Comparison of ENCODE assay signal across 15 cellular contexts in the genomic region with DNA sequence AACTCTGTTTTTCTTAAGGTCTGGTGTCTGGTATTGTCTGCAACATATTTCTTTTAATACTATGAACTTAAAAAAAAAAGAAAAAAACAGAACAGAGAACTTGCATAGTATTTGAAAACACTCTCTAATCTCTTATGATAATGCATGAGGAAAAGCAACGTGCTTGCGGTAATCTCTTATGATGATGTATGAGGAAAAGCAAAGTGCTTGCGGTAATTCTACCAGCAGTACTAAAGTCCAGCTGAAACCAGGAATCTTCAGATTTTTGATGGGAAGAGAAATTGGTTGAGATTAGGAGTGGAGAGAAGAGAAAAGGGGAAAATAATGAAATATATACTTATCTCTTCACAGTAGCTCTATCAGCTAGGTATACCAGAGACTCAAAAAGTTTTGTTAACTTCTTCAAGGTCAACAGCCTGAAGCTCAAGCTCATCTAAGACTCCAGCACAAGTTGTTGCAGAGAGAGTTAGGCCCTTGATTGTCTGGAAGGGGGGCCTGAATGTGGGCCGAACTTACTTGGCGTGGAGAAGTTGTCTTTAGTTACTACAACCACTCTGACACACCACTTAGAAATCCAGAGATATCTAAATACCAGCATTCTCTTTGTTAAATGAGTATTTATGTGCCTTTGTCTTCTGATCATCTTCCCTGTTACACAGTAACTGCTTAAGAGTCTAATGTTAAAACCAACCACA.
A peak's percentile ranks its signal among the peaks of the same experiment; 100 is the strongest.
DNase-seq lines count a peak whose midpoint lies in the region; ATAC-seq and TF ChIP-seq lines count a peak whose summit lies in the region.
"Had no signal": no experiment of that assay in that cellular context is flagged by ENCODE, and none has a peak within 500 bp of the region (broad histone marks: within the 10 kb centered on the region; RNA-seq: fewer than 3 reads in every experiment).

No MANE protein-coding gene starts in this region.

- H3K27ac Mint-ChIP-seq in nephron, result peak overlapping the region in 2 of 3 experiments; percentile 46 to 49
- H3K27ac Mint-ChIP-seq: CD4-positive, CD25-positive, alpha-beta regulatory T cell; CD8-positive, alpha-beta memory T cell had no signal

- TF ChIP-seq EP300 in upper lobe of left lung (IDR thresholded peaks at IDR 0.05), result no peak

- H3K4me3 Mint-ChIP-seq in nephron, result no peak overlapping the region
- H3K4me3 Mint-ChIP-seq: CD4-positive, CD25-positive, alpha-beta regulatory T cell; CD8-positive, alpha-beta memory T cell had no signal

- 72 to 85% methylated on average over 5 of the region's 5 CpGs for WGBS in thyroid gland, 2 donors
- 94 to 98% methylated on average over 5 of the region's 5 CpGs for WGBS in upper lobe of left lung, 2 donors

- H3K4me3 ChIP-seq in fibroblast of pulmonary artery (replicated peaks; ENCODE audit: low read depth, low read length) (no peak overlapping the region), thyroid gland (replicated peaks in 1 of 3) (no peak overlapping the region), upper lobe of left lung (no peak overlapping the region)
- H3K4me3 ChIP-seq: GM23248, HAP-1 had no signal

- H3K4me1 ChIP-seq in thyroid gland (peaks cover 6 to 7% of the 10 kb centered on the region in 2 donors), upper lobe of left lung (no peaks in the 10 kb centered on the region)
- H3K4me1 ChIP-seq: BE2C, Caco-2, HAP-1 had no signal

- no peaks in the 10 kb centered on the region for H3K27me3 Mint-ChIP-seq in nephron (ENCODE audit: low read depth)
- H3K27me3 Mint-ChIP-seq: CD4-positive, CD25-positive, alpha-beta regulatory T cell; CD8-positive, alpha-beta memory T cell had no signal

- no peak for ATAC-seq in upper lobe of left lung (ENCODE audit: low FRiP score in 2 of 2)

- no peaks in the 10 kb centered on the region for H3K36me3 Mint-ChIP-seq in nephron (ENCODE audit: low read depth)
- H3K36me3 Mint-ChIP-seq: CD4-positive, CD25-positive, alpha-beta regulatory T cell; CD8-positive, alpha-beta memory T cell had no signal

- H3K27me3 ChIP-seq in thyroid gland (no peaks in the 10 kb centered on the region), upper lobe of left lung (no peaks in the 10 kb centered on the region)
- H3K27me3 ChIP-seq: BE2C had no signal

- TF ChIP-seq POLR2A in thyroid gland (IDR thresholded peaks at IDR 0.05), result no peak
- no peak for TF ChIP-seq POLR2A in upper lobe of left lung (IDR thresholded peaks at IDR 0.05)

- no peaks in the 10 kb centered on the region for H3K9me3 Mint-ChIP-seq in nephron

- H3K27ac ChIP-seq in thyroid gland, result no peak overlapping the region
- no peak overlapping the region for H3K27ac ChIP-seq in upper lobe of left lung
- H3K27ac ChIP-seq: GM23248 had no signal

- peaks cover 8% of the 10 kb centered on the region for H3K4me1 Mint-ChIP-seq in nephron
- H3K4me1 Mint-ChIP-seq: CD4-positive, CD25-positive, alpha-beta regulatory T cell; CD8-positive, alpha-beta memory T cell had no signal

- intact Hi-C loops in thyroid gland (cut with DNase I), result no loop called here

- H3K9me3 ChIP-seq in thyroid gland (no peaks in the 10 kb centered on the region), upper lobe of left lung (no peaks in the 10 kb centered on the region)
- H3K9me3 ChIP-seq: BE2C, Caco-2 had no signal

- DNase-seq in amniotic epithelial cell (ENCODE audit: low read depth) (peak; percentile 93), fibroblast of pulmonary artery (ENCODE audit: low read depth) (peak; percentile 11), thyroid gland (peak; percentile 54 to 61), upper lobe of left lung (no peak), KG1 (lab: John Stamatoyannopoulos, UW) (no peak), AG08396 (ENCODE audit: low spot score) (no peak)
- DNase-seq: BE2C; C1 segment of cervical spinal cord; Caco-2; CD4-positive, CD25-positive, alpha-beta regulatory T cell; CD8-positive, alpha-beta memory T cell; GDM1; GM23248 had no signal

- TF ChIP-seq CTCF in fibroblast of pulmonary artery (IDR thresholded peaks at IDR 0.05; ENCODE audit: low read length, missing control alignments) (no peak), nephron (IDR thresholded peaks at IDR 0.05; ENCODE audit: unreplicated experiment in 3 of 3) (no peak), thyroid gland (IDR thresholded peaks at IDR 0.05) (no peak), upper lobe of left lung (IDR thresholded peaks at IDR 0.05) (no peak)

- H3K36me3 ChIP-seq in thyroid gland, result no peaks in the 10 kb centered on the region
- H3K36me3 ChIP-seq in upper lobe of left lung, result no peaks in the 10 kb centered on the region
- H3K36me3 ChIP-seq: BE2C, HAP-1 had no signal

Comparison
In these comparisons a context has a peak if more than half of its experiments do, and no peak if none do; other contexts are left out.
1. DNase-seq: peak in amniotic epithelial cell (single experiment), fibroblast of pulmonary artery (single experiment) and thyroid gland (2 of 2); none in upper lobe of left lung (0 of 2), KG1 (single experiment) and AG08396 (single experiment).